27 cellular contexts compared by ENCODE assay signal in genomic region chr12:108368089-108368488, GRCh38. TPM values are rescaled to one million over a fixed set of nuclear protein-coding genes. Genes with fewer than 3 reads are reported as not detected.
"Had no signal": no experiment of that assay in that cellular context is flagged by ENCODE, and none has a peak within 500 bp of the region (broad histone marks: within the 10 kb centered on the region; RNA-seq: fewer than 3 reads in every experiment).

No MANE protein-coding gene starts in this region.

- H3K9me3 ChIP-seq: ovary, right lobe of liver, testis, thyroid gland, upper lobe of right lung, uterus had no signal

- DNase-seq: immature natural killer cell; kidney; left colon; mammary epithelial cell; mesenchymal stem cell; naive thymus-derived CD8-positive, alpha-beta T cell; ovary; stimulated activated CD4-positive, alpha-beta T cell treated with anti-CD3 and anti-CD28 coated beads, Interleukin-12 subunit alpha, Interleukin-12 subunit beta, amount 100 ng/mL, for 4 hours; stimulated activated CD4-positive, alpha-beta T cell treated with anti-CD3 and anti-CD28 coated beads, Interleukin-15, amount 100 ng/mL, for 24 hours; stimulated activated CD4-positive, alpha-beta T cell treated with anti-CD3 and anti-CD28 coated beads, Interleukin-2, amount 100 ng/mL, for 24 hours; stimulated activated CD4-positive, alpha-beta T cell treated with anti-CD3 and anti-CD28 coated beads, Interleukin-4, amount 100 ng/mL, for 1 hour; stimulated activated naive B cell treated with anti-CD40 and anti-IgM and Interleukin-4, amounts not matched to agents 10 μg/mL and 1 μg/mL and 100 μg/mL, for 72 hours; stimulated activated naive CD8-positive, alpha-beta T cell treated with anti-CD3 and anti-CD28 coated beads, Interleukin-15, Interleukin-2, amounts not matched to agents 100 U/mL and 50 U/mL, for 24 hours; stomach; uterus had no signal

- FAIRE-seq: islet of Langerhans, kidney had no signal

- H3K27me3 ChIP-seq: left lung, ovary, right atrium auricular region, right lobe of liver, stomach, testis, thyroid gland, upper lobe of right lung, uterus had no signal

- H3K27ac Mint-ChIP-seq: naive thymus-derived CD8-positive, alpha-beta T cell; nephron; progenitor cell of endocrine pancreas; stimulated activated naive B cell treated with anti-CD40 and anti-IgM and Interleukin-4, amounts not matched to agents 10 μg/mL and 1 μg/mL and 100 μg/mL, for 72 hours had no signal

- H3K4me1 Mint-ChIP-seq: nephron; neural crest cell; stimulated activated naive B cell treated with anti-CD40 and anti-IgM and Interleukin-4, amounts not matched to agents 10 μg/mL and 1 μg/mL and 100 μg/mL, for 72 hours had no signal

- H3K4me3 Mint-ChIP-seq: naive thymus-derived CD8-positive, alpha-beta T cell; nephron; neural crest cell; stimulated activated naive B cell treated with anti-CD40 and anti-IgM and Interleukin-4, amounts not matched to agents 10 μg/mL and 1 μg/mL and 100 μg/mL, for 72 hours had no signal

- H3K4me1 ChIP-seq: lower lobe of right lung, right atrium auricular region, right lobe of liver, testis, thyroid gland, uterus had no signal

- H3K4me3 ChIP-seq: left lung, lower lobe of right lung, ovary, right atrium auricular region, right lobe of liver, stomach, testis, thyroid gland, upper lobe of right lung, uterus had no signal

- ATAC-seq: left colon; naive thymus-derived CD8-positive, alpha-beta T cell; stimulated activated naive B cell treated with anti-CD40 and anti-IgM and Interleukin-4, amounts not matched to agents 10 μg/mL and 1 μg/mL and 100 μg/mL, for 72 hours; stimulated activated naive CD8-positive, alpha-beta T cell treated with anti-CD3 and anti-CD28 coated beads, Interleukin-15, Interleukin-2, amounts not matched to agents 100 U/mL and 50 U/mL, for 24 hours had no signal

- H3K36me3 Mint-ChIP-seq: stimulated activated naive B cell treated with anti-CD40 and anti-IgM and Interleukin-4, amounts not matched to agents 10 μg/mL and 1 μg/mL and 100 μg/mL, for 72 hours had no signal

- H3K27ac ChIP-seq: left lung, lower lobe of right lung, ovary, right atrium auricular region, right lobe of liver, stomach, testis, thyroid gland, upper lobe of right lung, uterus had no signal

- H3K36me3 ChIP-seq: left lung, lower lobe of right lung, ovary, right atrium auricular region, right lobe of liver, stomach, thyroid gland, upper lobe of right lung, uterus had no signal

RNA-seq across cellular contexts. Expression of gene CMKLR1, which starts 29.0 kb away (rescaled TPM):
- total RNA-seq: progenitor cell of endocrine pancreas, renal cortical epithelial cell had no signal
- polyA plus RNA-seq: mammary epithelial cell had no signal
